8 cellular contexts compared by ENCODE assay signal in genomic region chr5:140700177-140701144, GRCh38.
DNase-seq lines count a peak whose midpoint lies in the region; ATAC-seq lines count a peak whose summit lies in the region.

Gene ZMAT2, plus strand, starts transcription at chr5:140700447. Its CDS starts 14 bp downstream, at chr5:140700461.

- ATAC-seq in GM19351 (IDR thresholded peaks at IDR 0.05; ENCODE audit: unreplicated experiment) = peak; percentile 100
- ATAC-seq in HG03521 (IDR thresholded peaks at IDR 0.05; ENCODE audit: unreplicated experiment) = peak; percentile 96

- peaks cover 13 to 26% (median 16%) of the 10 kb centered on the region in 10 experiments for H3K4me1 ChIP-seq in BLaER1 treated with 17β-estradiol and CSF1 and Interleukin-3, amounts not matched to agents 10 nM and 100 nM

- peak within 1 kb of the TSS; percentile 75 to 88 (median 81) for H3K27ac ChIP-seq in BLaER1 treated with 17β-estradiol and CSF1 and Interleukin-3, amounts not matched to agents 10 nM and 100 nM

- H4K20me1 ChIP-seq in BLaER1 treated with 17β-estradiol and CSF1 and Interleukin-3, amounts not matched to agents 10 nM and 100 nM = peaks cover 0 to 14% (median 4%) of the 10 kb centered on the region in 11 experiments; a peak in 8 of 22 replicates

- peak within 1 kb of the TSS; percentile 81 to 91 (median 86) for H3K4me3 ChIP-seq in BLaER1 treated with 17β-estradiol and CSF1 and Interleukin-3, amounts not matched to agents 10 nM and 100 nM

- DNase-seq in NCI-H748 (lab: John Stamatoyannopoulos, UW; ENCODE audit: unreplicated experiment) = peak; percentile 98
- peak; percentile 90 for DNase-seq in activated CD4-positive, alpha-beta T cell treated with anti-CD3 and anti-CD28 coated beads, Interleukin-2, amount 50 U/mL, for 1 hour
- DNase-seq in dedifferentiated amniotic fluid mesenchymal stem cell (ENCODE audit: extremely low spot score) = peak; percentile 99
- DNase-seq in left kidney (ENCODE audit: low read depth, low spot score) = peak; percentile 99
- peak; percentile 90 to 93 for DNase-seq in stimulated activated CD4-positive, alpha-beta T cell treated with anti-CD3 and anti-CD28 coated beads, Interleukin-2, amount 100 ng/mL, for 24 hours

- H3K36me3 ChIP-seq in BLaER1 treated with 17β-estradiol and CSF1 and Interleukin-3, amounts not matched to agents 10 nM and 100 nM = peaks cover 86 to 94% (median 90%) of the 10 kb centered on the region in 11 experiments

- no peaks in the 10 kb centered on the region for H3K27me3 ChIP-seq in BLaER1 treated with 17β-estradiol and CSF1 and Interleukin-3, amounts not matched to agents 10 nM and 100 nM

- peak within 1 kb of the TSS; percentile 83 to 98 (median 91) for H3K4me2 ChIP-seq in BLaER1 treated with 17β-estradiol and CSF1 and Interleukin-3, amounts not matched to agents 10 nM and 100 nM

- H3K9ac ChIP-seq in BLaER1 treated with 17β-estradiol and CSF1 and Interleukin-3, amounts not matched to agents 10 nM and 100 nM = peak within 1 kb of the TSS; percentile 84 to 91 (median 90)

- no peaks in the 10 kb centered on the region for H3K9me3 ChIP-seq in BLaER1 treated with 17β-estradiol and CSF1 and Interleukin-3, amounts not matched to agents 10 nM and 100 nM (replicated peaks in 1 of 11)

Comparison
In these comparisons a context has a peak if more than half of its experiments do, and no peak if none do; other contexts are left out.
1. Peak in every context shown above with its lines: DNase-seq, ATAC-seq, H3K4me3 ChIP-seq and H3K27ac ChIP-seq.